ENCODE assay signal across 11 cellular contexts in genomic region chr5:136188859-136189258, GRCh38. TPM values are rescaled to one million over a fixed set of nuclear protein-coding genes. Genes with fewer than 3 reads are reported as not detected.
"Had no signal": no experiment of that assay in that cellular context is flagged by ENCODE, and none has a peak within 500 bp of the region (broad histone marks: within the 10 kb centered on the region; RNA-seq: fewer than 3 reads in every experiment).

No MANE protein-coding gene starts in this region.

- H2AFZ ChIP-seq: GM23248 had no signal

- H3K9me3 ChIP-seq: HAP-1 had no signal

- H3K9ac ChIP-seq: GM23248 had no signal

- H3K36me3 ChIP-seq: HAP-1 had no signal

- H3K4me3 ChIP-seq: GM23248, HAP-1 had no signal

- H3K27ac ChIP-seq: GM23248, HL-60 had no signal

- H3K4me3 Mint-ChIP-seq: HFFc6 had no signal

- FAIRE-seq: HepG2 had no signal

- H3K9me3 Mint-ChIP-seq: HFFc6, IgD-negative memory B cell had no signal

- H3K4me1 ChIP-seq: HAP-1 had no signal

- H3K27ac Mint-ChIP-seq: HFFc6, IgD-negative memory B cell had no signal

- ATAC-seq: HCT116, HepG2 had no signal

- DNase-seq: GM23248, GOT3, H7, HFFc6 had no signal

RNA-seq across cellular contexts. Expression of gene SMIM32, which starts 4.1 kb away (rescaled TPM):
- total RNA-seq: GM23248, H4, HFFc6, HT1080 had no signal
- polyA plus RNA-seq: GM23248, IgD-negative memory B cell had no signal
